ENCODE assay signal across 1 cellular context in the genomic region with DNA sequence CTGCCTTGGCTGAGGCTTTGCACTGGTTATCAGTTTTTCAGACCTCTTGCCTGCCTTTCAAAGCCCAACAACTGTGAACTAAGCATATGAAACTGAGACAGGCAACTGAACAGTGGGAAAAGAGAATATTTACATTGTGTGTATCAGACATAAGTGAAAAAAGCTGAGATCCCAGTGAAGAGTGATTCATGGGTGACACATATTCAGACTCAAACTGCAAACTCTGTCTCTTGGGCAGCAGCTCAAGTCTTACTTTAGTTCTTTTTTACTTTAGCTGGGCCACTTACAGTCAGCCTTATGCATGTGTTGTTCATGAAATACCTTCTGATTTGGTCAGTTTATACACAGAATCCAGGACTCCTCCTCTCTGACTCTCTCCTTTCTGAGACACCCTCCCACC.
TF ChIP-seq lines count a peak whose summit lies in the region.

No MANE protein-coding gene starts in this region.

TF ChIP-seq in GM12878, 131 proteins besides CTCF, POLR2A, EP300 and RAD21 (continued from another document):
- TF ChIP-seq, protein P1, sequence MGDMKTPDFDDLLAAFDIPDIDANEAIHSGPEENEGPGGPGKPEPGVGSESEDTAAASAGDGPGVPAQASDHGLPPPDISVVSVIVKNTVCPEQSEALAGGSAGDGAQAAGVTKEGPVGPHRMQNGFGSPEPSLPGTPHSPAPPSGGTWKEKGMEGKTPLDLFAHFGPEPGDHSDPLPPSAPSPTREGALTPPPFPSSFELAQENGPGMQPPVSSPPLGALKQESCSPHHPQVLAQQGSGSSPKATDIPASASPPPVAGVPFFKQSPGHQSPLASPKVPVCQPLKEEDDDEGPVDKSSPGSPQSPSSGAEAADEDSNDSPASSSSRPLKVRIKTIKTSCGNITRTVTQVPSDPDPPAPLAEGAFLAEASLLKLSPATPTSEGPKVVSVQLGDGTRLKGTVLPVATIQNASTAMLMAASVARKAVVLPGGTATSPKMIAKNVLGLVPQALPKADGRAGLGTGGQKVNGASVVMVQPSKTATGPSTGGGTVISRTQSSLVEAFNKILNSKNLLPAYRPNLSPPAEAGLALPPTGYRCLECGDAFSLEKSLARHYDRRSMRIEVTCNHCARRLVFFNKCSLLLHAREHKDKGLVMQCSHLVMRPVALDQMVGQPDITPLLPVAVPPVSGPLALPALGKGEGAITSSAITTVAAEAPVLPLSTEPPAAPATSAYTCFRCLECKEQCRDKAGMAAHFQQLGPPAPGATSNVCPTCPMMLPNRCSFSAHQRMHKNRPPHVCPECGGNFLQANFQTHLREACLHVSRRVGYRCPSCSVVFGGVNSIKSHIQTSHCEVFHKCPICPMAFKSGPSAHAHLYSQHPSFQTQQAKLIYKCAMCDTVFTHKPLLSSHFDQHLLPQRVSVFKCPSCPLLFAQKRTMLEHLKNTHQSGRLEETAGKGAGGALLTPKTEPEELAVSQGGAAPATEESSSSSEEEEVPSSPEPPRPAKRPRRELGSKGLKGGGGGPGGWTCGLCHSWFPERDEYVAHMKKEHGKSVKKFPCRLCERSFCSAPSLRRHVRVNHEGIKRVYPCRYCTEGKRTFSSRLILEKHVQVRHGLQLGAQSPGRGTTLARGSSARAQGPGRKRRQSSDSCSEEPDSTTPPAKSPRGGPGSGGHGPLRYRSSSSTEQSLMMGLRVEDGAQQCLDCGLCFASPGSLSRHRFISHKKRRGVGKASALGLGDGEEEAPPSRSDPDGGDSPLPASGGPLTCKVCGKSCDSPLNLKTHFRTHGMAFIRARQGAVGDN (IDR thresholded peaks at IDR 0.05): no peak
- TF ChIP-seq ZBTB11 (CRISPR knock-in tag; IDR thresholded peaks at IDR 0.05) (no peak), TAF1 (IDR thresholded peaks at IDR 0.05; ENCODE audit: borderline replicate concordance, low read depth, low read length) (no peak), FOXK2 (IDR thresholded peaks at IDR 0.05) (no peak), SUZ12 (IDR thresholded peaks at IDR 0.05; ENCODE audit: unreplicated experiment) (no peak), SREBF1 (IDR thresholded peaks at IDR 0.05; ENCODE audit: low read length) (no peak), PBX3 (IDR thresholded peaks at IDR 0.05; ENCODE audit: insufficient replicate concordance, low read depth, low read length) (no peak)
